8 cellular contexts compared by ENCODE assay signal in genomic region chr11:34053161-34053686, GRCh38. TPM values are rescaled to one million over a fixed set of nuclear protein-coding genes. Genes with fewer than 3 reads are reported as not detected.
DNase-seq lines count a peak whose midpoint lies in the region; ATAC-seq lines count a peak whose summit lies in the region.

No MANE protein-coding gene starts in this region.

- H3K9ac ChIP-seq in mesendoderm (ENCODE audit: low read length) = peak overlapping the region; percentile 78

- peak overlapping the region; percentile 54 for H3K4me2 ChIP-seq in mesendoderm (ENCODE audit: low read length)

- peak; percentile 34 for ATAC-seq in HG03280 (IDR thresholded peaks at IDR 0.05; ENCODE audit: unreplicated experiment)
- peak; percentile 64 for ATAC-seq in effector memory CD8-positive, alpha-beta T cell (replicated peaks)

- peak overlapping the region; percentile 58 for H3K4me3 ChIP-seq in mesendoderm (ENCODE audit: low read length)

- no peak overlapping the region for H2BK15ac ChIP-seq in mesendoderm (replicated peaks; ENCODE audit: low read depth)

- H3K23ac ChIP-seq in mesendoderm (ENCODE audit: low read length) = peak overlapping the region; percentile 83

- H3K4ac ChIP-seq in mesendoderm (ENCODE audit: low read depth, low read length) = peak overlapping the region; percentile 99

- peaks cover 26% of the 10 kb centered on the region for H3K36me3 Mint-ChIP-seq in effector memory CD8-positive, alpha-beta T cell (ENCODE audit: insufficient read depth)

- H3K79me1 ChIP-seq in mesendoderm (ENCODE audit: low read length) = no peaks in the 10 kb centered on the region

- H2BK120ac ChIP-seq in mesendoderm (ENCODE audit: low read depth, low read length) = no peak overlapping the region

- peak overlapping the region; percentile 94 to 99 for H3K4me3 Mint-ChIP-seq in effector memory CD8-positive, alpha-beta T cell

- no peaks in the 10 kb centered on the region for H3K9me3 Mint-ChIP-seq in effector memory CD8-positive, alpha-beta T cell

- H4K8ac ChIP-seq in mesendoderm (ENCODE audit: low read depth, low read length) = peak overlapping the region; percentile 41

- no peaks in the 10 kb centered on the region for H3K27me3 ChIP-seq in mesendoderm (ENCODE audit: insufficient read depth, low read length, poor library complexity)

- peak overlapping the region; percentile 93 for H3K18ac ChIP-seq in mesendoderm (ENCODE audit: low read length)

- peaks cover 14 to 18% of the 10 kb centered on the region in 2 donors for H3K4me1 Mint-ChIP-seq in effector memory CD8-positive, alpha-beta T cell (ENCODE audit: low read depth in 2 of 2)

- H4K5ac ChIP-seq in mesendoderm (ENCODE audit: low read length) = peak overlapping the region; percentile 85

- no peak overlapping the region for H2AK5ac ChIP-seq in mesendoderm (ENCODE audit: low read length)

- no CpG with 5 or more reads among the region's 24 CpGs for WGBS in mesendoderm (ENCODE audit: extremely low coverage, insufficient coverage, low lambda C conversion rate)

- peak overlapping the region; percentile 96 to 98 for H3K27ac Mint-ChIP-seq in effector memory CD8-positive, alpha-beta T cell

- H3K4me1 ChIP-seq in mesendoderm (ENCODE audit: control insufficient read depth, low read depth, low read length) = no peaks in the 10 kb centered on the region

- DNase-seq in SHP77 (lab: John Stamatoyannopoulos, UW) (peak; percentile 42 to 56), SHP77 treated with DMSO at 0.1 percent for 48 hours (lab: John Stamatoyannopoulos, UW) (no peak), NCI-H774 (lab: John Stamatoyannopoulos, UW) (peak; percentile 53), mesendoderm (peak; percentile 84)
- peak; percentile 57 to 76 for DNase-seq in activated CD8-positive, alpha-beta memory T cell treated with anti-CD3 and anti-CD28 coated beads for 4 hours (ENCODE audit: low read depth in 2 of 2)
- peak; percentile 65 to 72 (median 70) for DNase-seq in effector memory CD8-positive, alpha-beta T cell
- DNase-seq in stimulated activated CD8-positive, alpha-beta memory T cell treated with anti-CD3 and anti-CD28 coated beads, Interleukin-15, amount 100 ng/mL, for 24 hours (ENCODE audit: low read depth) = peak; percentile 44

- H3K56ac ChIP-seq in mesendoderm (ENCODE audit: low read length) = peak overlapping the region; percentile 92

- no peaks in the 10 kb centered on the region for H3K27me3 Mint-ChIP-seq in effector memory CD8-positive, alpha-beta T cell

- peak overlapping the region; percentile 1 for H2BK5ac ChIP-seq in mesendoderm (ENCODE audit: low read length)

- peak overlapping the region; percentile 94 for H3K27ac ChIP-seq in mesendoderm (ENCODE audit: low read depth, low read length)

- no peaks in the 10 kb centered on the region for H3K36me3 ChIP-seq in mesendoderm (ENCODE audit: control insufficient read depth, insufficient read depth, low read length)

- peaks cover 55% of the 10 kb centered on the region for H3K79me2 ChIP-seq in mesendoderm (ENCODE audit: control insufficient read depth, insufficient read depth, low read length)

RNA-seq across cellular contexts. Expression of gene CAPRIN1, which starts 1.7 kb away (rescaled TPM):
- 221 TPM for polyA plus RNA-seq in mesendoderm (2013, experiment 1 of 2)
- polyA plus RNA-seq in mesendoderm (2013, experiment 2 of 2) = 221 TPM

RNA-seq across cellular contexts. Expression of gene NAT10, which starts 52.2 kb away (rescaled TPM):
- polyA plus RNA-seq in mesendoderm (2013, experiment 1 of 2) = 81.8 TPM
- 82.8 TPM for polyA plus RNA-seq in mesendoderm (2013, experiment 2 of 2)
